ENCODE assay signal across 2 cellular contexts in the genomic region with DNA sequence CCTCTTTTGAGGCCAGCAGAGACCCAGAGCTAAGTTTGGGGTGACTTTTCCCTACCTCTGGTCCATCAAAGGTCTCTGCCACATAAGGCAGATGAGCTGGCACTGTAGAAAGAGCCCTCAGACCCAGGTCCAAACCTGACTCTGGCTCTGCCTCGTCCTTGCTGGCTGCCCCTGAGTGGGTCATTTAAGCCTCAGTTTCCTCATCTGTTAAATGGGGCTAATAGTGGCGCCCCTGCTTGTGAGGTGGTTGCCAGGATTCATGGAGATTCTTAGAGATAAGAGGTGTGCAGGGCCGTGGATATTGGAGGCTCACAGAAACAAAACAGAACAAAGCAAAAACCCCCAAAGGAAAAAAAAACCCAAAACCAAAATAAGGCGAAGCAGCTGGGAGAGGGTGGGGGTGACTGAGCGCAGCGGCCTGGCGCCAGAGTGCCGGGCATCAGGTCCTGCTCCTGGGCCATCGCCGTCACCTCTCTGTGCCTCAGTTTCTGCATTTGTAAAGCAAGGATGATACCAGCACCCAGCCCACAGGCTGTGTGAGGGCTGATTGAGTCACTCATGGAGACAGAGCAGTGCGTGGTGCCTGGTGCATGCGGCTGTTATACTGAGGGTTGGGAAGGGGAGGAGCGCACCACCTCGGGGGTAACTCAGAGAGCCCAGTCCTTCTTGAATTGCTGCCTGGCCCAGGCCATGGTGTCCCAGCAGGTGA.
TF ChIP-seq lines count a peak whose summit lies in the region.

No MANE protein-coding gene starts in this region.

TF ChIP-seq in HCT116, 20 proteins besides CTCF, POLR2A, EP300 and RAD21:
- TF ChIP-seq ZNF274 (IDR thresholded peaks at IDR 0.05; ENCODE audit: low read depth, low read length), result no peak
- TF ChIP-seq CBX3 (IDR thresholded peaks at IDR 0.05; ENCODE audit: low read depth), result no peak
- TF ChIP-seq CEBPB (IDR thresholded peaks at IDR 0.05; ENCODE audit: low read depth), result no peak
TF ChIP-seq in HCT116: peak in this region for 0.

TF ChIP-seq in K562, 482 proteins besides CTCF, POLR2A, EP300 and RAD21:
- TF ChIP-seq SPI1 (IDR thresholded peaks at IDR 0.05; ENCODE audit: borderline replicate concordance, low read depth, low read length) (no peak), BCOR (IDR thresholded peaks at IDR 0.05) (peak; percentile 41; the same call in 1 of the 2 replicates), ADNP (tag; IDR thresholded peaks at IDR 0.05) (peak; percentile 66; the same call in 1 of the 2 replicates), RBM25 (IDR thresholded peaks at IDR 0.05; ENCODE audit: low read depth, low read length, severe bottlenecking) (peak; percentile 56)
TF ChIP-seq in K562: peak in this region for 3.
